ENCODE assay signal across 15 cellular contexts in genomic region chr2:96511851-96512250, GRCh38. TPM values are rescaled to one million over a fixed set of nuclear protein-coding genes. Genes with fewer than 3 reads are reported as not detected.
DNase-seq lines count a peak whose midpoint lies in the region; ATAC-seq lines count a peak whose summit lies in the region.
"Had no signal": no experiment of that assay in that cellular context is flagged by ENCODE, and none has a peak within 500 bp of the region (broad histone marks: within the 10 kb centered on the region; RNA-seq: fewer than 3 reads in every experiment).

No MANE protein-coding gene starts in this region.

- peaks cover 18% of the 10 kb centered on the region for H3K4me1 Mint-ChIP-seq in activated CD4-positive, alpha-beta T cell treated with anti-CD3 and anti-CD28 coated beads for 36 hours
- H3K4me1 Mint-ChIP-seq in activated naive CD8-positive, alpha-beta T cell treated with anti-CD3 and anti-CD28 coated beads, Interleukin-2, amount 10 ng/mL, durations not matched to agents 7 days and 5 days: peaks cover 17% of the 10 kb centered on the region
- peaks cover 10% of the 10 kb centered on the region for H3K4me1 Mint-ChIP-seq in activated naive CD8-positive, alpha-beta T cell treated with anti-CD3 and anti-CD28 coated beads for 36 hours

- H3K9me3 Mint-ChIP-seq in activated CD4-positive, alpha-beta T cell treated with anti-CD3 and anti-CD28 coated beads for 36 hours (ENCODE audit: low read depth): peaks cover 6% of the 10 kb centered on the region
- peaks cover 8% of the 10 kb centered on the region for H3K9me3 Mint-ChIP-seq in activated naive CD8-positive, alpha-beta T cell treated with anti-CD3 and anti-CD28 coated beads, Interleukin-2, amount 10 ng/mL, durations not matched to agents 7 days and 5 days
- H3K9me3 Mint-ChIP-seq in activated naive CD8-positive, alpha-beta T cell treated with anti-CD3 and anti-CD28 coated beads for 36 hours: peaks cover 3% of the 10 kb centered on the region
- H3K9me3 Mint-ChIP-seq: CD8-positive, alpha-beta T cell had no signal

- peak overlapping the region; percentile 13 for H3K27ac Mint-ChIP-seq in activated CD4-positive, alpha-beta T cell treated with anti-CD3 and anti-CD28 coated beads for 36 hours
- H3K27ac Mint-ChIP-seq in activated naive CD8-positive, alpha-beta T cell treated with anti-CD3 and anti-CD28 coated beads, Interleukin-2, amount 10 ng/mL, durations not matched to agents 7 days and 5 days: no peak overlapping the region
- no peak overlapping the region for H3K27ac Mint-ChIP-seq in activated naive CD8-positive, alpha-beta T cell treated with anti-CD3 and anti-CD28 coated beads for 36 hours
- H3K27ac Mint-ChIP-seq: CD14-positive monocyte; CD8-positive, alpha-beta T cell had no signal

- no peak for DNase-seq in activated CD4-positive, alpha-beta T cell treated with anti-CD3 and anti-CD28 coated beads for 36 hours
- no peak for DNase-seq in activated CD4-positive, alpha-beta T cell treated with anti-CD3 and anti-CD28 coated beads for 48 hours
- DNase-seq in activated naive CD8-positive, alpha-beta T cell treated with anti-CD3 and anti-CD28 coated beads, Interleukin-2, amount 10 ng/mL, durations not matched to agents 7 days and 5 days: peak; percentile 19
- no peak for DNase-seq in activated naive CD8-positive, alpha-beta T cell treated with anti-CD3 and anti-CD28 coated beads for 36 hours
- DNase-seq in stimulated activated CD8-positive, alpha-beta memory T cell treated with anti-CD3 and anti-CD28 coated beads, Interleukin-4, amount 100 ng/mL, for 48 hours: peak; percentile 18
- DNase-seq in activated gamma-delta T cell (lab: John Stamatoyannopoulos, UW) (no peak), NCI-H1930 (lab: John Stamatoyannopoulos, UW) (no peak)
- DNase-seq: COR-L47, DMS153, DMS79 treated with DMSO at 0.1 percent for 48 hours, EL, GOT3 had no signal

- no peak for ATAC-seq in activated CD4-positive, alpha-beta T cell treated with anti-CD3 and anti-CD28 coated beads for 36 hours
- no peak for ATAC-seq in activated naive CD8-positive, alpha-beta T cell treated with anti-CD3 and anti-CD28 coated beads, Interleukin-2, amount 10 ng/mL, durations not matched to agents 7 days and 5 days (ENCODE audit: low read depth)
- ATAC-seq: CD8-positive, alpha-beta T cell had no signal

- intact Hi-C loops in activated CD4-positive, alpha-beta T cell treated with anti-CD3 and anti-CD28 coated beads for 36 hours (cut with DNase I, micrococcal nuclease): no loop called here

- CTCF ChIA-PET in activated CD4-positive, alpha-beta T cell treated with anti-CD3 and anti-CD28 coated beads for 36 hours (lab: Charles Lee): interaction anchor here (0.6 to 9.5 kb wide), 5 partner anchors 11 to 294 kb away, joined by 3 to 128 read pairs (median 5); no protein-coding TSS in a partner anchor

- no peaks in the 10 kb centered on the region for H3K36me3 Mint-ChIP-seq in activated CD4-positive, alpha-beta T cell treated with anti-CD3 and anti-CD28 coated beads for 36 hours (ENCODE audit: low read depth)
- H3K36me3 Mint-ChIP-seq in activated naive CD8-positive, alpha-beta T cell treated with anti-CD3 and anti-CD28 coated beads, Interleukin-2, amount 10 ng/mL, durations not matched to agents 7 days and 5 days: no peaks in the 10 kb centered on the region
- H3K36me3 Mint-ChIP-seq in activated naive CD8-positive, alpha-beta T cell treated with anti-CD3 and anti-CD28 coated beads for 36 hours: no peaks in the 10 kb centered on the region
- H3K36me3 Mint-ChIP-seq: CD14-positive monocyte; CD8-positive, alpha-beta T cell had no signal

- no peak overlapping the region for H3K4me3 Mint-ChIP-seq in activated CD4-positive, alpha-beta T cell treated with anti-CD3 and anti-CD28 coated beads for 36 hours
- H3K4me3 Mint-ChIP-seq in activated naive CD8-positive, alpha-beta T cell treated with anti-CD3 and anti-CD28 coated beads, Interleukin-2, amount 10 ng/mL, durations not matched to agents 7 days and 5 days: no peak overlapping the region
- H3K4me3 Mint-ChIP-seq in activated naive CD8-positive, alpha-beta T cell treated with anti-CD3 and anti-CD28 coated beads for 36 hours: no peak overlapping the region
- H3K4me3 Mint-ChIP-seq: CD14-positive monocyte; CD8-positive, alpha-beta T cell had no signal

- peaks cover 12% of the 10 kb centered on the region for H3K27me3 Mint-ChIP-seq in activated CD4-positive, alpha-beta T cell treated with anti-CD3 and anti-CD28 coated beads for 36 hours
- H3K27me3 Mint-ChIP-seq in activated naive CD8-positive, alpha-beta T cell treated with anti-CD3 and anti-CD28 coated beads, Interleukin-2, amount 10 ng/mL, durations not matched to agents 7 days and 5 days: peaks cover 9% of the 10 kb centered on the region
- H3K27me3 Mint-ChIP-seq in activated naive CD8-positive, alpha-beta T cell treated with anti-CD3 and anti-CD28 coated beads for 36 hours: peaks cover 14% of the 10 kb centered on the region

- POLR2A ChIA-PET in activated CD4-positive, alpha-beta T cell treated with anti-CD3 and anti-CD28 coated beads for 36 hours (lab: Charles Lee): interaction anchor here (0.6 kb wide), 1 partner anchor 42 kb away, joined by 3 read pairs; no protein-coding TSS in a partner anchor
- POLR2A ChIA-PET in activated naive CD8-positive, alpha-beta T cell treated with anti-CD3 and anti-CD28 coated beads, Interleukin-2, amount 10 ng/mL, durations not matched to agents 7 days and 5 days (lab: Charles Lee): interaction anchor here (1.2 kb wide), 1 partner anchor 26 kb away, joined by 3 read pairs; no protein-coding TSS in a partner anchor

RNA-seq across cellular contexts. Expression of gene NEURL3, which starts 6.7 kb away (rescaled TPM):
- under 1 TPM; 0.33 to 0.41 TPM for total RNA-seq in activated CD4-positive, alpha-beta T cell treated with anti-CD3 and anti-CD28 coated beads for 36 hours
- under 1 TPM in 1 of 2 experiments, not detected in 1; 0.17 TPM for total RNA-seq in activated naive CD8-positive, alpha-beta T cell treated with anti-CD3 and anti-CD28 coated beads, Interleukin-2, amount 10 ng/mL, durations not matched to agents 7 days and 5 days
- under 1 TPM in 1 of 2 experiments, not detected in 1; 0.16 TPM for total RNA-seq in activated naive CD8-positive, alpha-beta T cell treated with anti-CD3 and anti-CD28 coated beads for 36 hours
- total RNA-seq: A673; CD8-positive, alpha-beta T cell had no signal

RNA-seq across cellular contexts. Expression of gene ARID5A, which starts 24.7 kb away (rescaled TPM):
- 100 to 1,000 TPM; 179 to 191 TPM for total RNA-seq in activated CD4-positive, alpha-beta T cell treated with anti-CD3 and anti-CD28 coated beads for 36 hours
- 10 to 100 TPM; 62.1 to 62.8 TPM for total RNA-seq in activated naive CD8-positive, alpha-beta T cell treated with anti-CD3 and anti-CD28 coated beads, Interleukin-2, amount 10 ng/mL, durations not matched to agents 7 days and 5 days
- total RNA-seq in activated naive CD8-positive, alpha-beta T cell treated with anti-CD3 and anti-CD28 coated beads for 36 hours: 10 to 100 TPM; 59.5 to 61.7 TPM

Comparison
In these comparisons a context has a peak if more than half of its experiments do, and no peak if none do; other contexts are left out.
1. DNase-seq: peak in activated naive CD8-positive, alpha-beta T cell treated with anti-CD3 and anti-CD28 coated beads, Interleukin-2, amount 10 ng/mL, durations not matched to agents 7 days and 5 days (single experiment) and stimulated activated CD8-positive, alpha-beta memory T cell treated with anti-CD3 and anti-CD28 coated beads, Interleukin-4, amount 100 ng/mL, for 48 hours (single experiment); none in activated CD4-positive, alpha-beta T cell treated with anti-CD3 and anti-CD28 coated beads for 36 hours (single experiment), activated CD4-positive, alpha-beta T cell treated with anti-CD3 and anti-CD28 coated beads for 48 hours (single experiment), activated naive CD8-positive, alpha-beta T cell treated with anti-CD3 and anti-CD28 coated beads for 36 hours (single experiment), activated gamma-delta T cell (single experiment) and NCI-H1930 (0 of 2).